ENCODE assay signal across 3 cellular contexts in genomic region chr4:176034498-176034897, GRCh38.
A peak's percentile ranks its signal among the peaks of the same experiment; 100 is the strongest.
TF ChIP-seq lines count a peak whose summit lies in the region.

No MANE protein-coding gene starts in this region.

TF ChIP-seq in HCT116, 20 proteins besides CTCF, POLR2A, EP300 and RAD21:
- TF ChIP-seq SIN3A (IDR thresholded peaks at IDR 0.05; ENCODE audit: low read depth) = no peak
- TF ChIP-seq EZH2phosphoT487 (IDR thresholded peaks at IDR 0.05; ENCODE audit: borderline replicate concordance) = no peak
- no peak for TF ChIP-seq MAX (IDR thresholded peaks at IDR 0.05)
- no peak for TF ChIP-seq CBX3 (IDR thresholded peaks at IDR 0.05; ENCODE audit: low read depth)
- TF ChIP-seq ATF3 (IDR thresholded peaks at IDR 0.05) = no peak
- TF ChIP-seq FOSL1 (IDR thresholded peaks at IDR 0.05; ENCODE audit: low read depth) = no peak
- TF ChIP-seq SP1 (IDR thresholded peaks at IDR 0.05; ENCODE audit: low read depth) = no peak
- TF ChIP-seq ZNF274 (IDR thresholded peaks at IDR 0.05; ENCODE audit: low read depth, low read length) = no peak
- TF ChIP-seq EZH2 (IDR thresholded peaks at IDR 0.05) = no peak
- no peak for TF ChIP-seq POLR2AphosphoS5 (IDR thresholded peaks at IDR 0.05; ENCODE audit: low read depth, low read length)
- no peak for TF ChIP-seq YY1 (IDR thresholded peaks at IDR 0.05; ENCODE audit: extremely low read depth, insufficient replicate concordance, low read depth, low read length)
- no peak for TF ChIP-seq SRF (IDR thresholded peaks at IDR 0.05; ENCODE audit: low read depth)
- TF ChIP-seq ELF1 (IDR thresholded peaks at IDR 0.05; ENCODE audit: borderline replicate concordance, low read depth) = no peak
- no peak for TF ChIP-seq EGR1 (IDR thresholded peaks at IDR 0.05; ENCODE audit: low read depth)
- no peak for TF ChIP-seq JUND (IDR thresholded peaks at IDR 0.05)
- TF ChIP-seq, protein P1, sequence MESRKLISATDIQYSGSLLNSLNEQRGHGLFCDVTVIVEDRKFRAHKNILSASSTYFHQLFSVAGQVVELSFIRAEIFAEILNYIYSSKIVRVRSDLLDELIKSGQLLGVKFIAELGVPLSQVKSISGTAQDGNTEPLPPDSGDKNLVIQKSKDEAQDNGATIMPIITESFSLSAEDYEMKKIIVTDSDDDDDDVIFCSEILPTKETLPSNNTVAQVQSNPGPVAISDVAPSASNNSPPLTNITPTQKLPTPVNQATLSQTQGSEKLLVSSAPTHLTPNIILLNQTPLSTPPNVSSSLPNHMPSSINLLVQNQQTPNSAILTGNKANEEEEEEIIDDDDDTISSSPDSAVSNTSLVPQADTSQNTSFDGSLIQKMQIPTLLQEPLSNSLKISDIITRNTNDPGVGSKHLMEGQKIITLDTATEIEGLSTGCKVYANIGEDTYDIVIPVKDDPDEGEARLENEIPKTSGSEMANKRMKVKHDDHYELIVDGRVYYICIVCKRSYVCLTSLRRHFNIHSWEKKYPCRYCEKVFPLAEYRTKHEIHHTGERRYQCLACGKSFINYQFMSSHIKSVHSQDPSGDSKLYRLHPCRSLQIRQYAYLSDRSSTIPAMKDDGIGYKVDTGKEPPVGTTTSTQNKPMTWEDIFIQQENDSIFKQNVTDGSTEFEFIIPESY (IDR thresholded peaks at IDR 0.05; ENCODE audit: extremely low read depth, insufficient replicate concordance, low read length) = no peak
- TF ChIP-seq ZFX (IDR thresholded peaks at IDR 0.05) = no peak
TF ChIP-seq in HCT116: peak in this region for 0.

TF ChIP-seq in WTC11, 78 proteins besides CTCF, POLR2A, EP300 and RAD21 (continues in another document):
- TF ChIP-seq, protein P2, sequence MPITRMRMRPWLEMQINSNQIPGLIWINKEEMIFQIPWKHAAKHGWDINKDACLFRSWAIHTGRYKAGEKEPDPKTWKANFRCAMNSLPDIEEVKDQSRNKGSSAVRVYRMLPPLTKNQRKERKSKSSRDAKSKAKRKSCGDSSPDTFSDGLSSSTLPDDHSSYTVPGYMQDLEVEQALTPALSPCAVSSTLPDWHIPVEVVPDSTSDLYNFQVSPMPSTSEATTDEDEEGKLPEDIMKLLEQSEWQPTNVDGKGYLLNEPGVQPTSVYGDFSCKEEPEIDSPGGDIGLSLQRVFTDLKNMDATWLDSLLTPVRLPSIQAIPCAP (CRISPR knock-in tag; IDR thresholded peaks at IDR 0.05) = no peak
- TF ChIP-seq, protein P3, sequence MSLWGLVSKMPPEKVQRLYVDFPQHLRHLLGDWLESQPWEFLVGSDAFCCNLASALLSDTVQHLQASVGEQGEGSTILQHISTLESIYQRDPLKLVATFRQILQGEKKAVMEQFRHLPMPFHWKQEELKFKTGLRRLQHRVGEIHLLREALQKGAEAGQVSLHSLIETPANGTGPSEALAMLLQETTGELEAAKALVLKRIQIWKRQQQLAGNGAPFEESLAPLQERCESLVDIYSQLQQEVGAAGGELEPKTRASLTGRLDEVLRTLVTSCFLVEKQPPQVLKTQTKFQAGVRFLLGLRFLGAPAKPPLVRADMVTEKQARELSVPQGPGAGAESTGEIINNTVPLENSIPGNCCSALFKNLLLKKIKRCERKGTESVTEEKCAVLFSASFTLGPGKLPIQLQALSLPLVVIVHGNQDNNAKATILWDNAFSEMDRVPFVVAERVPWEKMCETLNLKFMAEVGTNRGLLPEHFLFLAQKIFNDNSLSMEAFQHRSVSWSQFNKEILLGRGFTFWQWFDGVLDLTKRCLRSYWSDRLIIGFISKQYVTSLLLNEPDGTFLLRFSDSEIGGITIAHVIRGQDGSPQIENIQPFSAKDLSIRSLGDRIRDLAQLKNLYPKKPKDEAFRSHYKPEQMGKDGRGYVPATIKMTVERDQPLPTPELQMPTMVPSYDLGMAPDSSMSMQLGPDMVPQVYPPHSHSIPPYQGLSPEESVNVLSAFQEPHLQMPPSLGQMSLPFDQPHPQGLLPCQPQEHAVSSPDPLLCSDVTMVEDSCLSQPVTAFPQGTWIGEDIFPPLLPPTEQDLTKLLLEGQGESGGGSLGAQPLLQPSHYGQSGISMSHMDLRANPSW (CRISPR knock-in tag; conservative IDR thresholded peaks at IDR 0.05; ENCODE audit: low read depth) = no peak
- no peak for TF ChIP-seq TP53 (CRISPR knock-in tag; IDR thresholded peaks at IDR 0.05)
- no peak for TF ChIP-seq ARID4B (CRISPR knock-in tag; IDR thresholded peaks at IDR 0.05; ENCODE audit: borderline replicate concordance)
- TF ChIP-seq, protein P4, sequence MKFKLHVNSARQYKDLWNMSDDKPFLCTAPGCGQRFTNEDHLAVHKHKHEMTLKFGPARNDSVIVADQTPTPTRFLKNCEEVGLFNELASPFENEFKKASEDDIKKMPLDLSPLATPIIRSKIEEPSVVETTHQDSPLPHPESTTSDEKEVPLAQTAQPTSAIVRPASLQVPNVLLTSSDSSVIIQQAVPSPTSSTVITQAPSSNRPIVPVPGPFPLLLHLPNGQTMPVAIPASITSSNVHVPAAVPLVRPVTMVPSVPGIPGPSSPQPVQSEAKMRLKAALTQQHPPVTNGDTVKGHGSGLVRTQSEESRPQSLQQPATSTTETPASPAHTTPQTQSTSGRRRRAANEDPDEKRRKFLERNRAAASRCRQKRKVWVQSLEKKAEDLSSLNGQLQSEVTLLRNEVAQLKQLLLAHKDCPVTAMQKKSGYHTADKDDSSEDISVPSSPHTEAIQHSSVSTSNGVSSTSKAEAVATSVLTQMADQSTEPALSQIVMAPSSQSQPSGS (CRISPR knock-in tag; IDR thresholded peaks at IDR 0.05; ENCODE audit: borderline replicate concordance, low read depth) = no peak

TF ChIP-seq in HepG2, 621 proteins besides CTCF, POLR2A, EP300 and RAD21:
- TF ChIP-seq STAT5B (CRISPR knock-in tag; IDR thresholded peaks at IDR 0.05) = no peak
- no peak for TF ChIP-seq ZNF317 (CRISPR knock-in tag; IDR thresholded peaks at IDR 0.05)
- TF ChIP-seq STAG1 (CRISPR knock-in tag; IDR thresholded peaks at IDR 0.05) = peak; percentile 33; the same call in 1 of the 2 replicates
- TF ChIP-seq CHD4 (IDR thresholded peaks at IDR 0.05; ENCODE audit: borderline replicate concordance, low read length) = no peak
- TF ChIP-seq ZNF12 (CRISPR knock-in tag; IDR thresholded peaks at IDR 0.05) = no peak
- no peak for TF ChIP-seq ZNF761 (CRISPR knock-in tag; conservative IDR thresholded peaks at IDR 0.05)
- no peak for TF ChIP-seq SOX5 (CRISPR knock-in tag; IDR thresholded peaks at IDR 0.05; ENCODE audit: borderline replicate concordance)
